ENCODE assay signal across 29 cellular contexts in genomic region chr9:71233646-71234045, GRCh38.
"Had no signal": no experiment of that assay in that cellular context is flagged by ENCODE, and none has a peak within 500 bp of the region (broad histone marks: within the 10 kb centered on the region; RNA-seq: fewer than 3 reads in every experiment).

No MANE protein-coding gene starts in this region.

- H3K27ac ChIP-seq: neural progenitor cell, ovary, parathyroid adenoma, psoas muscle, right lobe of liver, sigmoid colon, spleen, suprapubic skin, testis, tibial artery, transverse colon, upper lobe of right lung, uterus had no signal

- H3K4me1 ChIP-seq: parathyroid adenoma, psoas muscle, right lobe of liver, sigmoid colon, spleen, suprapubic skin, testis, tibial artery, transverse colon, upper lobe of right lung, uterus had no signal

- H3K36me3 ChIP-seq: neural progenitor cell, ovary, right lobe of liver, sigmoid colon, spleen, suprapubic skin, tibial artery, transverse colon, upper lobe of right lung, uterus had no signal

- H3K27me3 ChIP-seq: neural progenitor cell, ovary, right lobe of liver, sigmoid colon, spleen, suprapubic skin, testis, tibial artery, transverse colon, upper lobe of right lung, uterus had no signal

- H3K9me3 ChIP-seq: ovary, psoas muscle, right lobe of liver, sigmoid colon, spleen, suprapubic skin, testis, tibial artery, transverse colon, upper lobe of right lung, uterus had no signal

- H3K4me3 ChIP-seq: neural progenitor cell, ovary, psoas muscle, right lobe of liver, sigmoid colon, smooth muscle cell, spleen, suprapubic skin, testis, tibial artery, transverse colon, upper lobe of right lung, uterus had no signal

- ATAC-seq: naive thymus-derived CD4-positive, alpha-beta T cell; natural killer cell; psoas muscle; right cardiac atrium; right lobe of liver; stimulated activated memory B cell treated with anti-CD40 and anti-IgM and Interleukin-4, amounts not matched to agents 10 μg/mL and 1 μg/mL and 100 μg/mL, for 72 hours; stimulated activated naive CD8-positive, alpha-beta T cell treated with anti-CD3 and anti-CD28 coated beads, Interleukin-15, amount 100 ng/mL, for 72 hours; stimulated activated naive CD8-positive, alpha-beta T cell treated with anti-CD3 and anti-CD28 coated beads, Interleukin-15, Interleukin-2, amounts not matched to agents 100 U/mL and 50 U/mL, for 24 hours; upper lobe of right lung had no signal

- DNase-seq: naive thymus-derived CD4-positive, alpha-beta T cell; natural killer cell; occipital lobe; ovary; posterior cingulate gyrus; psoas muscle; right cardiac atrium; right lobe of liver; sigmoid colon; spleen; stimulated activated CD4-positive, alpha-beta T cell treated with anti-CD3 and anti-CD28 coated beads, Interleukin-12 subunit alpha, Interleukin-12 subunit beta, amount 100 ng/mL, for 4 hours; stimulated activated CD4-positive, alpha-beta T cell treated with anti-CD3 and anti-CD28 coated beads, Interleukin-1b, Interleukin-23, amount 100 ng/mL, for 48 hours; stimulated activated CD4-positive, alpha-beta T cell treated with anti-CD3 and anti-CD28 coated beads, Interleukin-4, amount 100 ng/mL, for 1 hour; stimulated activated CD4-positive, alpha-beta T cell treated with anti-CD3 and anti-CD28 coated beads, Interleukin-4, amount 100 ng/mL, for 4 hours; stimulated activated CD8-positive, alpha-beta memory T cell treated with anti-CD3 and anti-CD28 coated beads, Interleukin-4, amount 100 ng/mL, for 48 hours; stimulated activated naive CD4-positive, alpha-beta T cell; stimulated activated naive CD8-positive, alpha-beta T cell treated with anti-CD3 and anti-CD28 coated beads, Interleukin-15, amount 100 ng/mL, for 72 hours; stimulated activated naive CD8-positive, alpha-beta T cell treated with anti-CD3 and anti-CD28 coated beads, Interleukin-15, Interleukin-2, amounts not matched to agents 100 U/mL and 50 U/mL, for 24 hours; substantia nigra; testis; tibial artery; transverse colon; upper lobe of right lung; uterus had no signal
